In genomic region chr7:90938371-90938770, GRCh38 we compare ENCODE assay signal across 27 cellular contexts.
DNase-seq lines count a peak whose midpoint lies in the region; ATAC-seq, FAIRE-seq and TF ChIP-seq lines count a peak whose summit lies in the region.
"Had no signal": no experiment of that assay in that cellular context is flagged by ENCODE, and none has a peak within 500 bp of the region (broad histone marks: within the 10 kb centered on the region; RNA-seq: fewer than 3 reads in every experiment).

No MANE protein-coding gene starts in this region.

- no peak overlapping the region for H3K4me2 ChIP-seq in GM23248 (ENCODE audit: unreplicated experiment)
- H3K4me2 ChIP-seq: PC-9 had no signal

- H3K79me2 ChIP-seq in GM23248 (ENCODE audit: insufficient read depth): 0 out of 2 replicates have a peak, but pooled peaks cover 9% of the 10 kb centered on the region

- no peak overlapping the region for H3K27ac ChIP-seq in GM23248
- H3K27ac ChIP-seq in lower lobe of right lung: no peak overlapping the region
- H3K27ac ChIP-seq: HL-60, PC-9, SJSA1 had no signal

- H3K36me3 ChIP-seq in GM23248 (ENCODE audit: low read depth) (peaks cover 8% of the 10 kb centered on the region; the same call in 1 of the 2 replicates), bronchial epithelial cell (ENCODE audit: control insufficient read depth, insufficient read depth, low read length) (no peaks in the 10 kb centered on the region), lower lobe of right lung (no peaks in the 10 kb centered on the region)
- H3K36me3 ChIP-seq: HAP-1, SJSA1 had no signal

- H3K9me3 ChIP-seq in GM23248 (ENCODE audit: low read depth) (no peaks in the 10 kb centered on the region), lower lobe of right lung (no peaks in the 10 kb centered on the region)
- H3K9me3 ChIP-seq: HAP-1, SJSA1 had no signal

- H3K9me3 Mint-ChIP-seq in stimulated activated effector memory CD8-positive, alpha-beta T cell treated with anti-CD3 and anti-CD28 coated beads, Interleukin-12 subunit alpha, Interleukin-12 subunit beta, amount 100 ng/mL, for 72 hours: peaks cover 6% of the 10 kb centered on the region

- no peak overlapping the region for H3K4me3 ChIP-seq in GM23248
- H3K4me3 ChIP-seq in bronchial epithelial cell (ENCODE audit: low read depth, low read length): no peak overlapping the region
- H3K4me3 ChIP-seq in fibroblast of the aortic adventitia (ENCODE audit: low read depth, low read length): no peak overlapping the region
- no peak overlapping the region for H3K4me3 ChIP-seq in lower lobe of right lung
- H3K4me3 ChIP-seq: HAP-1, PC-9, SJSA1 had no signal

- FAIRE-seq in bronchial epithelial cell (lab: Jason Lieb, UNC): no peak

- peak; percentile 53 for DNase-seq in GM23248
- peak; percentile 12 for DNase-seq in LHCN-M2 (ENCODE audit: low read depth)
- DNase-seq in bronchial epithelial cell (ENCODE audit: low read depth): peak; percentile 39
- DNase-seq in fibroblast of the aortic adventitia (ENCODE audit: low read depth): peak; percentile 35
- no peak for DNase-seq in lower lobe of right lung
- DNase-seq in DMS 273 (lab: John Stamatoyannopoulos, UW; ENCODE audit: unreplicated experiment): no peak
- no peak for DNase-seq in stimulated activated effector memory CD8-positive, alpha-beta T cell treated with anti-CD3 and anti-CD28 coated beads, Interleukin-12 subunit alpha, Interleukin-12 subunit beta, amount 100 ng/mL, for 72 hours (ENCODE audit: low spot score in 2 of 2)
- DNase-seq: C1 segment of cervical spinal cord; CD8-positive, alpha-beta memory T cell; DMS79 treated with DMSO at 0.1 percent for 48 hours; GOT3; Karpas-422; MV-4-11; NCI-H1105; NCI-H1436 treated with DMSO at 0.1 percent for 48 hours; NCI-H187 treated with DMSO at 0.1 percent for 48 hours; NCI-H2171 treated with DMSO at 0.1 percent for 48 hours; NCI-H345; NCI-H524; NCI-H748 treated with DMSO at 0.1 percent for 48 hours; PC-9; Right ventricle myocardium superior; RPMI8226 had no signal

- ATAC-seq in lower lobe of right lung: no peak
- ATAC-seq in HG03521 (IDR thresholded peaks at IDR 0.05; ENCODE audit: unreplicated experiment): no peak
- no peak for ATAC-seq in stimulated activated effector memory CD8-positive, alpha-beta T cell treated with anti-CD3 and anti-CD28 coated beads, Interleukin-12 subunit alpha, Interleukin-12 subunit beta, amount 100 ng/mL, for 72 hours

- no peaks in the 10 kb centered on the region for H3K4me1 ChIP-seq in GM23248 (ENCODE audit: insufficient read depth)
- no peaks in the 10 kb centered on the region for H3K4me1 ChIP-seq in lower lobe of right lung
- H3K4me1 ChIP-seq: HAP-1, SJSA1 had no signal

- H4K20me1 ChIP-seq in GM23248 (ENCODE audit: insufficient read depth): no peaks in the 10 kb centered on the region

- H3K36me3 Mint-ChIP-seq in stimulated activated effector memory CD8-positive, alpha-beta T cell treated with anti-CD3 and anti-CD28 coated beads, Interleukin-12 subunit alpha, Interleukin-12 subunit beta, amount 100 ng/mL, for 72 hours: no peaks in the 10 kb centered on the region
- H3K36me3 Mint-ChIP-seq: CD8-positive, alpha-beta memory T cell had no signal

- peaks cover 4% of the 10 kb centered on the region; the same call in 1 of the 2 replicates for H3F3A ChIP-seq in GM23248 (ENCODE audit: insufficient read depth)

- no peak overlapping the region for H3K9ac ChIP-seq in GM23248

- TF ChIP-seq CTCF in bronchial epithelial cell (IDR thresholded peaks at IDR 0.05; ENCODE audit: insufficient read depth, low read length, severe bottlenecking) (no peak), fibroblast of the aortic adventitia (IDR thresholded peaks at IDR 0.05; ENCODE audit: insufficient read depth, low read length) (no peak), lower lobe of right lung (IDR thresholded peaks at IDR 0.05) (no peak)

- intact Hi-C loops in lower lobe of right lung (cut with DNase I): no loop called here

- H2AFZ ChIP-seq in GM23248: no peak overlapping the region
- H2AFZ ChIP-seq: PC-9 had no signal

- in situ Hi-C loops in GM23248 (cut with MboI): no loop called here

- H3K27ac Mint-ChIP-seq in stimulated activated effector memory CD8-positive, alpha-beta T cell treated with anti-CD3 and anti-CD28 coated beads, Interleukin-12 subunit alpha, Interleukin-12 subunit beta, amount 100 ng/mL, for 72 hours: no peak overlapping the region
- H3K27ac Mint-ChIP-seq: CD8-positive, alpha-beta memory T cell had no signal

- H3K9me2 ChIP-seq in GM23248 (ENCODE audit: insufficient read depth): no peaks in the 10 kb centered on the region

- no peak overlapping the region for H3K4me3 Mint-ChIP-seq in stimulated activated effector memory CD8-positive, alpha-beta T cell treated with anti-CD3 and anti-CD28 coated beads, Interleukin-12 subunit alpha, Interleukin-12 subunit beta, amount 100 ng/mL, for 72 hours
- H3K4me3 Mint-ChIP-seq: CD8-positive, alpha-beta memory T cell had no signal

- H3K27me3 ChIP-seq in GM23248 (replicated peaks; ENCODE audit: insufficient read depth) (no peaks in the 10 kb centered on the region), bronchial epithelial cell (ENCODE audit: control insufficient read depth, insufficient read depth, low read length) (no peaks in the 10 kb centered on the region), lower lobe of right lung (ENCODE audit: low read depth) (no peaks in the 10 kb centered on the region)
- H3K27me3 ChIP-seq: SJSA1 had no signal

- no peaks in the 10 kb centered on the region for H3K4me1 Mint-ChIP-seq in stimulated activated effector memory CD8-positive, alpha-beta T cell treated with anti-CD3 and anti-CD28 coated beads, Interleukin-12 subunit alpha, Interleukin-12 subunit beta, amount 100 ng/mL, for 72 hours
- H3K4me1 Mint-ChIP-seq: CD8-positive, alpha-beta memory T cell had no signal

Comparison
In these comparisons a context has a peak if more than half of its experiments do, and no peak if none do; other contexts are left out.
1. DNase-seq: peak in GM23248 (single experiment), LHCN-M2 (single experiment), bronchial epithelial cell (single experiment) and fibroblast of the aortic adventitia (single experiment); none in lower lobe of right lung (single experiment), DMS 273 (single experiment) and stimulated activated effector memory CD8-positive, alpha-beta T cell treated with anti-CD3 and anti-CD28 coated beads, Interleukin-12 subunit alpha, Interleukin-12 subunit beta, amount 100 ng/mL, for 72 hours (0 of 2).